In genomic region chr6:154768280-154768679, GRCh38 we compare ENCODE assay signal across 15 cellular contexts. TPM values are rescaled to one million over a fixed set of nuclear protein-coding genes. Genes with fewer than 3 reads are reported as not detected.
A peak's percentile ranks its signal among the peaks of the same experiment; 100 is the strongest.
DNase-seq lines count a peak whose midpoint lies in the region; ATAC-seq lines count a peak whose summit lies in the region.
"Had no signal": no experiment of that assay in that cellular context is flagged by ENCODE, and none has a peak within 500 bp of the region (broad histone marks: within the 10 kb centered on the region; RNA-seq: fewer than 3 reads in every experiment).

No MANE protein-coding gene starts in this region.

- peak; percentile 75 to 81 for ATAC-seq in activated CD4-positive, CD25-positive, alpha-beta regulatory T cell treated with anti-CD3 and anti-CD28 coated beads, Interleukin-2, amount 50 U/mL, for 24 hours
- no peak for ATAC-seq in CD4-positive, CD25-positive, alpha-beta regulatory T cell (ENCODE audit: low read depth in 2 of 2)
- no peak for ATAC-seq in T-helper 17 cell
- peak; percentile 46 for ATAC-seq in stimulated activated effector memory CD8-positive, alpha-beta T cell treated with anti-CD3 and anti-CD28 coated beads, Interleukin-12 subunit alpha, Interleukin-12 subunit beta, amount 100 ng/mL, for 72 hours
- ATAC-seq: K562 had no signal

- peaks cover 29% of the 10 kb centered on the region for H3K4me1 ChIP-seq in CD4-positive, CD25-positive, alpha-beta regulatory T cell (ENCODE audit: control insufficient read depth, insufficient read depth, low read length, poor library complexity, severe bottlenecking)

- H3K27me3 ChIP-seq in CD4-positive, CD25-positive, alpha-beta regulatory T cell (ENCODE audit: control insufficient read depth, insufficient read depth, low read length), result no peaks in the 10 kb centered on the region
- H3K27me3 ChIP-seq: BLaER1 treated with 17β-estradiol and CSF1 and Interleukin-3, amounts not matched to agents 10 nM and 100 nM had no signal

- peaks cover 69 to 96% (median 82%) of the 10 kb centered on the region in 4 donors for H3K4me1 Mint-ChIP-seq in CD4-positive, CD25-positive, alpha-beta regulatory T cell
- H3K4me1 Mint-ChIP-seq in T-helper 17 cell, result peaks cover 55% of the 10 kb centered on the region
- H3K4me1 Mint-ChIP-seq in stimulated activated effector memory CD8-positive, alpha-beta T cell treated with anti-CD3 and anti-CD28 coated beads, Interleukin-12 subunit alpha, Interleukin-12 subunit beta, amount 100 ng/mL, for 72 hours, result peaks cover 85% of the 10 kb centered on the region

- no peak for DNase-seq in activated CD4-positive, CD25-positive, alpha-beta regulatory T cell (lab: John Stamatoyannopoulos, UW)
- no peak for DNase-seq in CD4-positive, CD25-positive, alpha-beta regulatory T cell
- DNase-seq in T-helper 17 cell, result no peak
- DNase-seq in stimulated activated effector memory CD8-positive, alpha-beta T cell treated with anti-CD3 and anti-CD28 coated beads, Interleukin-12 subunit alpha, Interleukin-12 subunit beta, amount 100 ng/mL, for 72 hours (ENCODE audit: low spot score in 2 of 2), result no peak
- no peak for DNase-seq in NCI-H146 (lab: John Stamatoyannopoulos, UW)
- no peak for DNase-seq in globus pallidus (ENCODE audit: low spot score)
- DNase-seq: 8988T; AML-193; Calu3; CD4-positive, alpha-beta T cell; GM23248 had no signal

- peak overlapping the region in 1 of 4 donors; percentile 27 for H3K4me3 Mint-ChIP-seq in CD4-positive, CD25-positive, alpha-beta regulatory T cell
- no peak overlapping the region for H3K4me3 Mint-ChIP-seq in T-helper 17 cell
- no peak overlapping the region for H3K4me3 Mint-ChIP-seq in stimulated activated effector memory CD8-positive, alpha-beta T cell treated with anti-CD3 and anti-CD28 coated beads, Interleukin-12 subunit alpha, Interleukin-12 subunit beta, amount 100 ng/mL, for 72 hours
- H3K4me3 Mint-ChIP-seq: CD4-positive, alpha-beta T cell had no signal

- no peaks in the 10 kb centered on the region for H3K9me3 Mint-ChIP-seq in CD4-positive, CD25-positive, alpha-beta regulatory T cell
- H3K9me3 Mint-ChIP-seq in stimulated activated effector memory CD8-positive, alpha-beta T cell treated with anti-CD3 and anti-CD28 coated beads, Interleukin-12 subunit alpha, Interleukin-12 subunit beta, amount 100 ng/mL, for 72 hours, result no peaks in the 10 kb centered on the region
- H3K9me3 Mint-ChIP-seq: CD4-positive, alpha-beta T cell had no signal

- H3K36me3 Mint-ChIP-seq in CD4-positive, CD25-positive, alpha-beta regulatory T cell, result peaks cover 15% of the 10 kb centered on the region
- H3K36me3 Mint-ChIP-seq in T-helper 17 cell (ENCODE audit: low read depth), result no peaks in the 10 kb centered on the region
- peaks cover 9% of the 10 kb centered on the region for H3K36me3 Mint-ChIP-seq in stimulated activated effector memory CD8-positive, alpha-beta T cell treated with anti-CD3 and anti-CD28 coated beads, Interleukin-12 subunit alpha, Interleukin-12 subunit beta, amount 100 ng/mL, for 72 hours

- H3K36me3 ChIP-seq in CD4-positive, CD25-positive, alpha-beta regulatory T cell (ENCODE audit: control insufficient read depth, insufficient read depth, low read length), result no peaks in the 10 kb centered on the region

- H3K27ac Mint-ChIP-seq in CD4-positive, CD25-positive, alpha-beta regulatory T cell, result peak overlapping the region in 1 of 3 donors; percentile 44
- peak overlapping the region; percentile 62 for H3K27ac Mint-ChIP-seq in T-helper 17 cell
- H3K27ac Mint-ChIP-seq in stimulated activated effector memory CD8-positive, alpha-beta T cell treated with anti-CD3 and anti-CD28 coated beads, Interleukin-12 subunit alpha, Interleukin-12 subunit beta, amount 100 ng/mL, for 72 hours, result no peak overlapping the region
- H3K27ac Mint-ChIP-seq: CD4-positive, alpha-beta T cell had no signal

- H3K9me3 ChIP-seq in CD4-positive, CD25-positive, alpha-beta regulatory T cell (ENCODE audit: control insufficient read depth in 2 of 2, low read length in 2 of 2), result no peaks in the 10 kb centered on the region
- no peaks in the 10 kb centered on the region for H3K9me3 ChIP-seq in T-helper 17 cell (ENCODE audit: control insufficient read depth, low read length, poor library complexity, severe bottlenecking)
- H3K9me3 ChIP-seq: BLaER1 treated with 17β-estradiol and CSF1 and Interleukin-3, amounts not matched to agents 10 nM and 100 nM had no signal

- peak overlapping the region; percentile 38 for H3K4me3 ChIP-seq in CD4-positive, CD25-positive, alpha-beta regulatory T cell (ENCODE audit: low read depth, low read length)
- H3K4me3 ChIP-seq: BLaER1 treated with 17β-estradiol and CSF1 and Interleukin-3, amounts not matched to agents 10 nM and 100 nM; GM23248; K562 had no signal

- no peak overlapping the region for H3K27ac ChIP-seq in CD4-positive, CD25-positive, alpha-beta regulatory T cell (ENCODE audit: insufficient read depth, low read length, poor library complexity, severe bottlenecking)
- H3K27ac ChIP-seq: BLaER1 treated with 17β-estradiol and CSF1 and Interleukin-3, amounts not matched to agents 10 nM and 100 nM; GM23248; HL-60 had no signal

- H3K27me3 Mint-ChIP-seq in CD4-positive, CD25-positive, alpha-beta regulatory T cell, result no peaks in the 10 kb centered on the region
- H3K27me3 Mint-ChIP-seq in T-helper 17 cell, result no peaks in the 10 kb centered on the region
- H3K27me3 Mint-ChIP-seq: CD4-positive, alpha-beta T cell had no signal

RNA-seq across cellular contexts. Expression of gene SCAF8, which starts 35.1 kb away (rescaled TPM):
- 72.0 TPM for total RNA-seq in CD4-positive, CD25-positive, alpha-beta regulatory T cell
- 10 to 100 TPM; 13.7 to 16.0 (median 14.8) TPM for polyA plus RNA-seq in CD4-positive, CD25-positive, alpha-beta regulatory T cell
- total RNA-seq in T-helper 17 cell, result 10 to 100 TPM; 55.0 to 62.1 TPM

Comparison
In these comparisons a context has a peak if more than half of its experiments do, and no peak if none do; other contexts are left out.
1. ATAC-seq: peak in activated CD4-positive, CD25-positive, alpha-beta regulatory T cell treated with anti-CD3 and anti-CD28 coated beads, Interleukin-2, amount 50 U/mL, for 24 hours (2 of 2) and stimulated activated effector memory CD8-positive, alpha-beta T cell treated with anti-CD3 and anti-CD28 coated beads, Interleukin-12 subunit alpha, Interleukin-12 subunit beta, amount 100 ng/mL, for 72 hours (single experiment); none in CD4-positive, CD25-positive, alpha-beta regulatory T cell (0 of 2) and T-helper 17 cell (single experiment).